In the genomic region with DNA sequence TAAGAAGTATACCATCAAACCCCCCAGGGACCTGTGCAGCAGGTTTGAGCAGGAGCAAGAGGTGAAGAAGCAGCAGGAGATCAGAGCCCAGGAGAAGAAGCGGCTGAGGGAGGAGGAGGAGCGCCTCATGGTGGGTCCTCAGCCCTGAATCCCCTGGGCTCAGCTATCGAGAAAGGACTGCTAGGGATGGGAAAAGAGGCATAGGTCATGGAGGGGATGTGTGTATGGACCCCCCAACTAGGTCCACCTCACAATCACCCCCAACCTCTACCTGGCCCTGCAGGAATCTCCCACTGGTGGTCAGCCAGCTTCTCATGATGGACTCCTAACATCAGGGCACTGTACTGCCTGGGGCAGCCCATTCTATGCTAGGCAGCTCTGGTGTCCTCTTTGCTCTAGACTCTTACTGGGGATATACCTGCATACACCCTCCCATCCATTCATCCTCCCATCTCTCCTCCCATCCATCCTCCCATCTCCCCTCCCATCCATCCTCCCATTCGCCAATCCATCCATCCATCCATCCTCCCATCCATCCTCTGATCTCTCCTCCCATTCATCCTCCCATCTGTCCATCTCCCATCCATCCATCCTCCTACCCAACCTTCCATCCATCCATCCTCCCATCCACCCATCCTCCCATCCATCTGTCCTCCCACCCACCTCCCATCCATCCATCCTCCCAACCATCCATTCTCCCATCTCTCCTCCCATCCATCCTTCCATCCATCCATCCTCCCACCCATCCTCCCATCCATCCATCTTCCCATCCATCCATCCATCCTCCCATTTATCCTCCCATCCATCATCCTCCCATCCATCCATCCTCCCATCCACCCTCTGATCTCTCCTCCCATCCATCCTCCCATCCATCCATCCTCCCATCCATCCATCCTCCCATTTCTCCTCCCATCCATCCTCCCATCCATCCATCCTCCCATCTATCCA, we compare ENCODE assay signal across 1 cellular context.
TF ChIP-seq lines count a peak whose summit lies in the region.

No MANE protein-coding gene starts in this region.

TF ChIP-seq in K562, 482 proteins besides CTCF, POLR2A, EP300 and RAD21:
- 0 out of 2 replicates have a peak, but pooled peaks have one; percentile 48 for TF ChIP-seq EHMT2 (IDR thresholded peaks at IDR 0.05)
- no peak for TF ChIP-seq ZEB2 (IDR thresholded peaks at IDR 0.05)
- TF ChIP-seq HDAC1 (IDR thresholded peaks at IDR 0.05) = 0 out of 4 replicates have a peak, but pooled peaks of 1 of the 2 experiments have one; percentile 47
- TF ChIP-seq, protein P1, sequence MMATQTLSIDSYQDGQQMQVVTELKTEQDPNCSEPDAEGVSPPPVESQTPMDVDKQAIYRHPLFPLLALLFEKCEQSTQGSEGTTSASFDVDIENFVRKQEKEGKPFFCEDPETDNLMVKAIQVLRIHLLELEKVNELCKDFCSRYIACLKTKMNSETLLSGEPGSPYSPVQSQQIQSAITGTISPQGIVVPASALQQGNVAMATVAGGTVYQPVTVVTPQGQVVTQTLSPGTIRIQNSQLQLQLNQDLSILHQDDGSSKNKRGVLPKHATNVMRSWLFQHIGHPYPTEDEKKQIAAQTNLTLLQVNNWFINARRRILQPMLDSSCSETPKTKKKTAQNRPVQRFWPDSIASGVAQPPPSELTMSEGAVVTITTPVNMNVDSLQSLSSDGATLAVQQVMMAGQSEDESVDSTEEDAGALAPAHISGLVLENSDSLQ (IDR thresholded peaks at IDR 0.05) = peak; percentile 30; the same call in 1 of the 2 replicates
- TF ChIP-seq, protein P2, sequence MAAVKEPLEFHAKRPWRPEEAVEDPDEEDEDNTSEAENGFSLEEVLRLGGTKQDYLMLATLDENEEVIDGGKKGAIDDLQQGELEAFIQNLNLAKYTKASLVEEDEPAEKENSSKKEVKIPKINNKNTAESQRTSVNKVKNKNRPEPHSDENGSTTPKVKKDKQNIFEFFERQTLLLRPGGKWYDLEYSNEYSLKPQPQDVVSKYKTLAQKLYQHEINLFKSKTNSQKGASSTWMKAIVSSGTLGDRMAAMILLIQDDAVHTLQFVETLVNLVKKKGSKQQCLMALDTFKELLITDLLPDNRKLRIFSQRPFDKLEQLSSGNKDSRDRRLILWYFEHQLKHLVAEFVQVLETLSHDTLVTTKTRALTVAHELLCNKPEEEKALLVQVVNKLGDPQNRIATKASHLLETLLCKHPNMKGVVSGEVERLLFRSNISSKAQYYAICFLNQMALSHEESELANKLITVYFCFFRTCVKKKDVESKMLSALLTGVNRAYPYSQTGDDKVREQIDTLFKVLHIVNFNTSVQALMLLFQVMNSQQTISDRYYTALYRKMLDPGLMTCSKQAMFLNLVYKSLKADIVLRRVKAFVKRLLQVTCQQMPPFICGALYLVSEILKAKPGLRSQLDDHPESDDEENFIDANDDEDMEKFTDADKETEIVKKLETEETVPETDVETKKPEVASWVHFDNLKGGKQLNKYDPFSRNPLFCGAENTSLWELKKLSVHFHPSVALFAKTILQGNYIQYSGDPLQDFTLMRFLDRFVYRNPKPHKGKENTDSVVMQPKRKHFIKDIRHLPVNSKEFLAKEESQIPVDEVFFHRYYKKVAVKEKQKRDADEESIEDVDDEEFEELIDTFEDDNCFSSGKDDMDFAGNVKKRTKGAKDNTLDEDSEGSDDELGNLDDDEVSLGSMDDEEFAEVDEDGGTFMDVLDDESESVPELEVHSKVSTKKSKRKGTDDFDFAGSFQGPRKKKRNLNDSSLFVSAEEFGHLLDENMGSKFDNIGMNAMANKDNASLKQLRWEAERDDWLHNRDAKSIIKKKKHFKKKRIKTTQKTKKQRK (IDR thresholded peaks at IDR 0.05; ENCODE audit: borderline replicate concordance, low read depth, low read length) = no peak
- peak; percentile 98 for TF ChIP-seq ZNF263 (CRISPR knock-in tag; IDR thresholded peaks at IDR 0.05; ENCODE audit: borderline replicate concordance)
- no peak for TF ChIP-seq POU5F1 (IDR thresholded peaks at IDR 0.05; ENCODE audit: borderline replicate concordance, low read depth, low read length, partially characterized antibody)
- peak; percentile 27; the same call in 1 of the 2 replicates for TF ChIP-seq CTBP1 (IDR thresholded peaks at IDR 0.05; ENCODE audit: borderline replicate concordance)
- TF ChIP-seq ZNF324 (CRISPR knock-in tag; IDR thresholded peaks at IDR 0.05) = no peak
- TF ChIP-seq KDM1A (IDR thresholded peaks at IDR 0.05) = peak in 1 of 2 experiments; percentile 36; a peak in 1 of 4 replicates
